In the genomic region with DNA sequence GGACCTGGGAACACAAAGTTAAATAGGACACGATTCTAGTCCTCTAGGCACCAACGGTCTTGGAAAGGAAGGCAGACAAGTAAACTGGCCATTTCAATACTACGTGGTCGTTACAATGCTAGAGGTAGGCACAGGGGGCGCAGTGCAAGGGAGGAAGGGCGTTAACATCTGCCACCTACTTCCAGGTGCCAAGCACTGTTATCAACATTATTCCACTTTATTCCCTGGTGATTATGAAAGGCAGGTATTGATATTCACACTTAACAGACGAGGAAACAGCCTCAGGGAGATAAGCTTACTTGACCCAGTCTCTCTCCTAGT, we compare ENCODE assay signal across 1 cellular context.
TF ChIP-seq lines count a peak whose summit lies in the region.

No MANE protein-coding gene starts in this region.

TF ChIP-seq in WTC11, 78 proteins besides CTCF, POLR2A, EP300 and RAD21 (continued from another document):
- TF ChIP-seq, protein P1, sequence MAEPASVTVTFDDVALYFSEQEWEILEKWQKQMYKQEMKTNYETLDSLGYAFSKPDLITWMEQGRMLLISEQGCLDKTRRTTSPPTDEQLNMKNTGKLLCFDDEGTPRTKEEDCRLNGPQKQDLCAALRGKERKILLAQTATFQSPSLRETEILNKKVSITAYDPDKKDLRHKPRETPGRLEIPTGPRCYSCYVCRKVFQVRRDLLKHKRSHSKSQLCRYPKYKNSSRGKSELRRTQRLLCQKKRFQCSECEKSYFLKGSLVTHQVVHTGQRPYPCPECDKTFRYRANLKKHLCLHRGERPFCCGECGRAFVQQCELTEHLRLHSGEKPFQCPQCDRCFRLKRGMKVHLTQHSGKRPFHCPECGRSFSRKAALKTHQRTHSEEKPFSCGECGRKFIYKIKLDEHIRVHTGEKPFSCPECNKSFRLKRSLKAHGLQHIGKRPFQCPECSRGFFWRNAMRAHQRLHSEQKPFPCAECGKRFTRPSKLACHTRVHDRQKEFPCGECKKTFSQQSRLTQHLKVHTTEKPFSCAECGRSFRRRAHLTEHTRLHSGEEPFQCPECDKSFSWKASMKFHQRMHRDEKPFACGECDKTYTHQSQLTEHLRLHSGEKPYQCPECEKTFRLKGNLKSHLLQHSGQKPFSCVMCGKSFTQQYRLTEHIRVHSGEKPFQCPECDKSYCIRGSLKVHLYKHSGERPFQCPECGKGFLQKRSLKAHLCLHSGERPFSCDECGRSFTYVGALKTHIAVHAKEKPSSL (CRISPR knock-in tag; conservative IDR thresholded peaks at IDR 0.05), result no peak
- TF ChIP-seq, protein P2, sequence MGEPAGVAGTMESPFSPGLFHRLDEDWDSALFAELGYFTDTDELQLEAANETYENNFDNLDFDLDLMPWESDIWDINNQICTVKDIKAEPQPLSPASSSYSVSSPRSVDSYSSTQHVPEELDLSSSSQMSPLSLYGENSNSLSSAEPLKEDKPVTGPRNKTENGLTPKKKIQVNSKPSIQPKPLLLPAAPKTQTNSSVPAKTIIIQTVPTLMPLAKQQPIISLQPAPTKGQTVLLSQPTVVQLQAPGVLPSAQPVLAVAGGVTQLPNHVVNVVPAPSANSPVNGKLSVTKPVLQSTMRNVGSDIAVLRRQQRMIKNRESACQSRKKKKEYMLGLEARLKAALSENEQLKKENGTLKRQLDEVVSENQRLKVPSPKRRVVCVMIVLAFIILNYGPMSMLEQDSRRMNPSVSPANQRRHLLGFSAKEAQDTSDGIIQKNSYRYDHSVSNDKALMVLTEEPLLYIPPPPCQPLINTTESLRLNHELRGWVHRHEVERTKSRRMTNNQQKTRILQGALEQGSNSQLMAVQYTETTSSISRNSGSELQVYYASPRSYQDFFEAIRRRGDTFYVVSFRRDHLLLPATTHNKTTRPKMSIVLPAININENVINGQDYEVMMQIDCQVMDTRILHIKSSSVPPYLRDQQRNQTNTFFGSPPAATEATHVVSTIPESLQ (CRISPR knock-in tag; IDR thresholded peaks at IDR 0.05), result no peak
- TF ChIP-seq, protein P3, sequence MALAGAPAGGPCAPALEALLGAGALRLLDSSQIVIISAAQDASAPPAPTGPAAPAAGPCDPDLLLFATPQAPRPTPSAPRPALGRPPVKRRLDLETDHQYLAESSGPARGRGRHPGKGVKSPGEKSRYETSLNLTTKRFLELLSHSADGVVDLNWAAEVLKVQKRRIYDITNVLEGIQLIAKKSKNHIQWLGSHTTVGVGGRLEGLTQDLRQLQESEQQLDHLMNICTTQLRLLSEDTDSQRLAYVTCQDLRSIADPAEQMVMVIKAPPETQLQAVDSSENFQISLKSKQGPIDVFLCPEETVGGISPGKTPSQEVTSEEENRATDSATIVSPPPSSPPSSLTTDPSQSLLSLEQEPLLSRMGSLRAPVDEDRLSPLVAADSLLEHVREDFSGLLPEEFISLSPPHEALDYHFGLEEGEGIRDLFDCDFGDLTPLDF (CRISPR knock-in tag; IDR thresholded peaks at IDR 0.05), result no peak
- no peak for TF ChIP-seq ESRRA (CRISPR knock-in tag; IDR thresholded peaks at IDR 0.05; ENCODE audit: borderline replicate concordance)
- TF ChIP-seq, protein P4, sequence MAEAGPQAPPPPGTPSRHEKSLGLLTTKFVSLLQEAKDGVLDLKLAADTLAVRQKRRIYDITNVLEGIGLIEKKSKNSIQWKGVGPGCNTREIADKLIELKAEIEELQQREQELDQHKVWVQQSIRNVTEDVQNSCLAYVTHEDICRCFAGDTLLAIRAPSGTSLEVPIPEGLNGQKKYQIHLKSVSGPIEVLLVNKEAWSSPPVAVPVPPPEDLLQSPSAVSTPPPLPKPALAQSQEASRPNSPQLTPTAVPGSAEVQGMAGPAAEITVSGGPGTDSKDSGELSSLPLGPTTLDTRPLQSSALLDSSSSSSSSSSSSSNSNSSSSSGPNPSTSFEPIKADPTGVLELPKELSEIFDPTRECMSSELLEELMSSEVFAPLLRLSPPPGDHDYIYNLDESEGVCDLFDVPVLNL (CRISPR knock-in tag; IDR thresholded peaks at IDR 0.05; ENCODE audit: borderline replicate concordance, low read depth), result no peak
- TF ChIP-seq NFE2L1 (CRISPR knock-in tag; IDR thresholded peaks at IDR 0.05), result no peak
